ENCODE assay signal across 1 cellular context in genomic region chr10:122481296-122482056, GRCh38.
TF ChIP-seq lines count a peak whose summit lies in the region.

No MANE protein-coding gene starts in this region.

TF ChIP-seq in K562, 482 proteins besides CTCF, POLR2A, EP300 and RAD21 (continued from another document):
- TF ChIP-seq JUN (IDR thresholded peaks at IDR 0.05; ENCODE audit: borderline replicate concordance, low read depth, low read length), result no peak
- TF ChIP-seq JUN (CRISPR knock-in tag; IDR thresholded peaks at IDR 0.05; ENCODE audit: borderline replicate concordance), result no peak
